In genomic region chr20:41639630-41640029, GRCh38 we compare ENCODE assay signal across 24 cellular contexts.
"Had no signal": no experiment of that assay in that cellular context is flagged by ENCODE, and none has a peak within 500 bp of the region (broad histone marks: within the 10 kb centered on the region; RNA-seq: fewer than 3 reads in every experiment).

No MANE protein-coding gene starts in this region.

- H3K9me3 Mint-ChIP-seq: natural killer cell treated with Interleukin-12 subunit alpha and Interleukin-12 subunit beta and Interleukin-15 and Interleukin-18, amount 100 ng/mL, for 72 hours; stimulated activated memory B cell treated with anti-CD40 and anti-IgM and Interleukin-4, amounts not matched to agents 10 μg/mL and 1 μg/mL and 100 μg/mL, for 72 hours; stimulated activated naive CD8-positive, alpha-beta T cell treated with anti-CD3 and anti-CD28 coated beads, Interleukin-15, amount 100 ng/mL, for 72 hours; type B pancreatic cell had no signal

- H3K9me3 ChIP-seq: left ventricle myocardium inferior, mucosa of descending colon, neutrophil, psoas muscle, right lobe of liver, tibial nerve, uterus had no signal

- H3K36me3 Mint-ChIP-seq: naive thymus-derived CD4-positive, alpha-beta T cell; natural killer cell treated with Interleukin-12 subunit alpha and Interleukin-12 subunit beta and Interleukin-15 and Interleukin-18, amount 100 ng/mL, for 72 hours; stimulated activated memory B cell treated with anti-CD40 and anti-IgM and Interleukin-4, amounts not matched to agents 10 μg/mL and 1 μg/mL and 100 μg/mL, for 72 hours; type B pancreatic cell had no signal

- H3K79me2 ChIP-seq: parathyroid adenoma had no signal

- H3K9ac ChIP-seq: parathyroid adenoma had no signal

- ATAC-seq: mucosa of descending colon; naive thymus-derived CD4-positive, alpha-beta T cell; natural killer cell treated with Interleukin-12 subunit alpha and Interleukin-12 subunit beta and Interleukin-15 and Interleukin-18, amount 100 ng/mL, for 72 hours; psoas muscle; right lobe of liver; stimulated activated memory B cell treated with anti-CD40 and anti-IgM and Interleukin-4, amounts not matched to agents 10 μg/mL and 1 μg/mL and 100 μg/mL, for 72 hours; stimulated activated naive CD8-positive, alpha-beta T cell treated with anti-CD3 and anti-CD28 coated beads, Interleukin-15, amount 100 ng/mL, for 72 hours had no signal

- H3K4me3 Mint-ChIP-seq: naive thymus-derived CD4-positive, alpha-beta T cell; natural killer cell treated with Interleukin-12 subunit alpha and Interleukin-12 subunit beta and Interleukin-15 and Interleukin-18, amount 100 ng/mL, for 72 hours; stimulated activated memory B cell treated with anti-CD40 and anti-IgM and Interleukin-4, amounts not matched to agents 10 μg/mL and 1 μg/mL and 100 μg/mL, for 72 hours; stimulated activated naive CD8-positive, alpha-beta T cell treated with anti-CD3 and anti-CD28 coated beads, Interleukin-15, amount 100 ng/mL, for 72 hours; type B pancreatic cell had no signal

- H3K4me1 Mint-ChIP-seq: stimulated activated naive CD8-positive, alpha-beta T cell treated with anti-CD3 and anti-CD28 coated beads, Interleukin-15, amount 100 ng/mL, for 72 hours had no signal

- H3K4me2 ChIP-seq: smooth muscle cell had no signal

- H3K27ac Mint-ChIP-seq: naive thymus-derived CD4-positive, alpha-beta T cell; natural killer cell treated with Interleukin-12 subunit alpha and Interleukin-12 subunit beta and Interleukin-15 and Interleukin-18, amount 100 ng/mL, for 72 hours; stimulated activated memory B cell treated with anti-CD40 and anti-IgM and Interleukin-4, amounts not matched to agents 10 μg/mL and 1 μg/mL and 100 μg/mL, for 72 hours; stimulated activated naive CD8-positive, alpha-beta T cell treated with anti-CD3 and anti-CD28 coated beads, Interleukin-15, amount 100 ng/mL, for 72 hours; type B pancreatic cell had no signal

- H3K36me3 ChIP-seq: left ventricle myocardium inferior, neutrophil, right lobe of liver, tibial nerve, uterus had no signal

- H3K27me3 ChIP-seq: right lobe of liver, uterus had no signal

- H3K4me1 ChIP-seq: psoas muscle, right lobe of liver, tibial nerve, uterus had no signal

- H3K4me3 ChIP-seq: left ventricle myocardium inferior, lung, mucosa of descending colon, psoas muscle, right lobe of liver, smooth muscle cell, tibial nerve, uterus had no signal

- H3K27ac ChIP-seq: left ventricle myocardium inferior, neutrophil, parathyroid adenoma, psoas muscle, right lobe of liver, tibial nerve, uterus had no signal

- DNase-seq: hypothalamus; left ventricle myocardium inferior; midbrain; mucosa of descending colon; naive thymus-derived CD4-positive, alpha-beta T cell; occipital lobe; psoas muscle; right lobe of liver; stimulated activated CD4-positive, alpha-beta T cell treated with anti-CD3 and anti-CD28 coated beads, Interleukin-1b, Interleukin-23, amount 100 ng/mL, for 48 hours; stimulated activated CD4-positive, alpha-beta T cell treated with anti-CD3 and anti-CD28 coated beads, Interleukin-2, amount 100 ng/mL, for 48 hours; stimulated activated CD4-positive, alpha-beta T cell treated with anti-CD3 and anti-CD28 coated beads, Interleukin-4, amount 100 ng/mL, for 4 hours; stimulated activated CD8-positive, alpha-beta memory T cell treated with anti-CD3 and anti-CD28 coated beads, Interleukin-4, amount 100 ng/mL, for 48 hours; stimulated activated naive CD4-positive, alpha-beta T cell treated with Interleukin-2 at 50 U/mL for 16 hours; stimulated activated naive CD8-positive, alpha-beta T cell treated with anti-CD3 and anti-CD28 coated beads, Interleukin-15, amount 100 ng/mL, for 72 hours; substantia nigra; uterus had no signal

- H2AFZ ChIP-seq: parathyroid adenoma had no signal
